In the genomic region with DNA sequence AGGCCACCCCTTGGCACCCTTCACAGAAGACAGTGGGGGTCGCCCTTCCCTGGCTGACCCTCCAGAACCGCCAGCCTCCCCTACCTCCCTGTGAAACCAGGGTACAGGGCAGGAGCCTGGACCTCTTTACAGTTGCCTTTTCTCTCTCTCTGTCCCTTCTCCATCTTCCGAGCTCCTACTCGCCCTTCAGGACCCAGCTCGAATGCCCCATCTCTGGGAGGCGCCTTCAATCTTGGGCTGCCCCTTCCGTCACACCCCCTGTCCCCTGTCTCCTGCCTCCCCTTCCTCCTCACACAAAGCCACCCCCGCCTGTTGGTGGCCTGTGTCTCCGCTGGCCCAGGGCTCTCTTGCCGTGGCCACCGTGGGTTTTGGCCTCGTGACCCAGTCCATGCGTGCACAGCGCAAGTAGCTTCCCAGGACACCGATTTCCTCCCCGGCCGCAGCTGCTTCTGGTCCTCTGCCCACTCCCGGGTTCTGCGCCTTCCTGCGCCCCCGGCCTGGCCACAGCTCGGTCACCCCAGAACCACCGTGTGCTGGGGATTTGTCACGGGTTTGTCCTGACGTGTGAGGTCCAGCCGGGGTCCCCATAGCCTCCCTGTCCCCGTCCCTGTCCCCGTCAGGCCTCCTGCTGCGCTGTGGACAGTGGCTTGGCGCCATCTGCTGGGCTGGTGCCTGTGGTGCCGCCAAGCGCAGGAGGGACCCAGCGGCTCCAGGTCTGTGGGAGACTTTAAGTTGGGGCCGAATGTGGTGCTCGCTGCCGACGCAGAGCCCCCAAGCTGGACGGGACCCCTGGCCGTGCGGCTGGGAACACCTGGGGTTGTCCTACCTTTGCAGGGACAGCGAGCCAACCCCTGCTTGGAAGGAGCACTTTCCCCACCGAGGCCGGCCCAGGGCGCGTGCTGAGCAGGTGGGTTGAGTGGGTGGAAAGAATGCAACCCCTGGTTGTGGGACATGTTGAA, we compare ENCODE assay signal across 9 cellular contexts. TPM values are rescaled to one million over a fixed set of nuclear protein-coding genes. Genes with fewer than 3 reads are reported as not detected.
DNase-seq lines count a peak whose midpoint lies in the region; ATAC-seq and TF ChIP-seq lines count a peak whose summit lies in the region.
"Had no signal": no experiment of that assay in that cellular context is flagged by ENCODE, and none has a peak within 500 bp of the region (broad histone marks: within the 10 kb centered on the region; RNA-seq: fewer than 3 reads in every experiment).

No MANE protein-coding gene starts in this region.

- no peak overlapping the region for H3K27ac ChIP-seq in CD4-positive, alpha-beta memory T cell (ENCODE audit: low read depth, low read length)
- H3K27ac ChIP-seq in uterus: no peak overlapping the region

- POLR2A ChIA-PET in CD4-positive, alpha-beta memory T cell (lab: Charles Lee; ENCODE audit: partially characterized antibody): interaction anchor here (1.0 to 2.4 kb wide), 4 partner anchors 13 to 155 kb away, joined by 6 to 13 read pairs (median 8); a partner anchor contains a TSS

- no peaks in the 10 kb centered on the region for H3K9me3 ChIP-seq in CD4-positive, alpha-beta memory T cell (ENCODE audit: control insufficient read depth in 1 of 2, low read length in 2 of 2)
- H3K9me3 ChIP-seq in uterus: no peaks in the 10 kb centered on the region

- H3K27me3 Mint-ChIP-seq in CD4-positive, alpha-beta memory T cell: peaks cover 2 to 5% of the 10 kb centered on the region in 2 donors
- peaks cover 23% of the 10 kb centered on the region for H3K27me3 Mint-ChIP-seq in activated naive CD4-positive, alpha-beta T cell treated with anti-CD3 and anti-CD28 coated beads, Interleukin-2, amount 10 ng/mL, durations not matched to agents 7 days and 5 days

- peak; percentile 63 to 72 (median 69) for DNase-seq in CD4-positive, alpha-beta memory T cell
- DNase-seq in HPDE6-E6E7 (ENCODE audit: extremely low spot score) (peak; percentile 60), SKM-1 (lab: John Stamatoyannopoulos, UW; ENCODE audit: unreplicated experiment) (peak; percentile 25), Right ventricle myocardium inferior (ENCODE audit: missing footprints) (peak; percentile 93), posterior cingulate gyrus (peak; percentile 74 to 97 (median 86)), uterus (peak; percentile 70 to 74)
- DNase-seq in activated naive CD4-positive, alpha-beta T cell treated with anti-CD3 and anti-CD28 coated beads, Interleukin-2, amount 10 ng/mL, durations not matched to agents 7 days and 5 days: peak; percentile 84

- H3K9me3 Mint-ChIP-seq in CD4-positive, alpha-beta memory T cell: no peaks in the 10 kb centered on the region
- peaks cover 4% of the 10 kb centered on the region for H3K9me3 Mint-ChIP-seq in activated naive CD4-positive, alpha-beta T cell treated with anti-CD3 and anti-CD28 coated beads, Interleukin-2, amount 10 ng/mL, durations not matched to agents 7 days and 5 days
- H3K9me3 Mint-ChIP-seq: IgD-negative memory B cell had no signal

- peak; percentile 19 to 34 for TF ChIP-seq POLR2A in uterus (IDR thresholded peaks at IDR 0.05)

- peak; percentile 97 to 100 (median 99) for TF ChIP-seq CTCF in uterus (IDR thresholded peaks at IDR 0.05)

- peaks cover 18% of the 10 kb centered on the region for H3K4me1 ChIP-seq in CD4-positive, alpha-beta memory T cell (ENCODE audit: insufficient read depth, low read length)
- H3K4me1 ChIP-seq in uterus: peaks cover 0 to 16% of the 10 kb centered on the region in 2 donors

- CTCF ChIA-PET in CD4-positive, alpha-beta memory T cell (lab: Charles Lee; ENCODE audit: partially characterized antibody): interaction anchor here (0.8 to 5.7 kb wide), 20 partner anchors 9 to 268 kb away, joined by 3 to 75 read pairs (median 5); a partner anchor contains a TSS
- CTCF ChIA-PET in activated naive CD4-positive, alpha-beta T cell treated with anti-CD3 and anti-CD28 coated beads, Interleukin-2, amount 10 ng/mL, durations not matched to agents 7 days and 5 days (lab: Charles Lee): interaction anchor here (0.9 to 5.3 kb wide), 14 partner anchors 10 to 259 kb away, joined by 3 to 53 read pairs (median 4); no protein-coding TSS in a partner anchor

- H3K27ac Mint-ChIP-seq in CD4-positive, alpha-beta memory T cell: peak overlapping the region in 1 of 7 donors; percentile 18
- H3K27ac Mint-ChIP-seq in activated naive CD4-positive, alpha-beta T cell treated with anti-CD3 and anti-CD28 coated beads, Interleukin-2, amount 10 ng/mL, durations not matched to agents 7 days and 5 days: no peak overlapping the region

- H3K4me1 Mint-ChIP-seq in CD4-positive, alpha-beta memory T cell: peaks cover 0 to 5% (median 3%) of the 10 kb centered on the region in 4 donors
- H3K4me1 Mint-ChIP-seq in activated naive CD4-positive, alpha-beta T cell treated with anti-CD3 and anti-CD28 coated beads, Interleukin-2, amount 10 ng/mL, durations not matched to agents 7 days and 5 days: peaks cover 4% of the 10 kb centered on the region

- no peak overlapping the region for H3K4me3 ChIP-seq in CD4-positive, alpha-beta memory T cell (ENCODE audit: low read length in 2 of 2)
- H3K4me3 ChIP-seq in uterus: no peak overlapping the region

- H3K4me3 Mint-ChIP-seq in CD4-positive, alpha-beta memory T cell: no peak overlapping the region
- no peak overlapping the region for H3K4me3 Mint-ChIP-seq in activated naive CD4-positive, alpha-beta T cell treated with anti-CD3 and anti-CD28 coated beads, Interleukin-2, amount 10 ng/mL, durations not matched to agents 7 days and 5 days

- H3K36me3 Mint-ChIP-seq in CD4-positive, alpha-beta memory T cell: peaks cover 0 to 1% of the 10 kb centered on the region in 2 donors
- no peaks in the 10 kb centered on the region for H3K36me3 Mint-ChIP-seq in activated naive CD4-positive, alpha-beta T cell treated with anti-CD3 and anti-CD28 coated beads, Interleukin-2, amount 10 ng/mL, durations not matched to agents 7 days and 5 days
- H3K36me3 Mint-ChIP-seq: IgD-negative memory B cell had no signal

- H3K27me3 ChIP-seq in CD4-positive, alpha-beta memory T cell (ENCODE audit: insufficient read depth, low read length): no peaks in the 10 kb centered on the region
- no peaks in the 10 kb centered on the region for H3K27me3 ChIP-seq in uterus

- no peaks in the 10 kb centered on the region for H3K36me3 ChIP-seq in CD4-positive, alpha-beta memory T cell (ENCODE audit: insufficient read depth, low read length)
- no peaks in the 10 kb centered on the region for H3K36me3 ChIP-seq in uterus

- intact Hi-C loops in CD4-positive, alpha-beta memory T cell (cut with micrococcal nuclease): loop anchor here (1.0 kb wide), 2 partner anchors 33 to 155 kb away; no protein-coding TSS in a partner anchor
- intact Hi-C loops in Right ventricle myocardium inferior (cut with DNase I) (loop anchor here (1.0 to 5.0 kb wide), 6 partner anchors 70 to 520 kb away; a partner anchor contains a TSS), posterior cingulate gyrus (cut with DNase I) (loop anchor here (1.0 to 10.0 kb wide), 6 partner anchors 32 to 518 kb away; a partner anchor contains a TSS), uterus (cut with DNase I; ENCODE audit: low total_unique reads) (loop anchor here (2.0 kb wide), 1 partner anchor 154 kb away; no protein-coding TSS in a partner anchor)

- ATAC-seq in Right ventricle myocardium inferior: peak; percentile 29
- no peak for ATAC-seq in HG03565 (IDR thresholded peaks at IDR 0.05; ENCODE audit: unreplicated experiment)

RNA-seq across cellular contexts. Expression of a gene that starts 4.0 kb away (rescaled TPM):
- total RNA-seq in CD4-positive, alpha-beta memory T cell: 10 to 100 TPM; 52.1 to 55.8 TPM
- 10 to 100 TPM; 46.7 to 67.3 TPM for polyA plus RNA-seq in CD4-positive, alpha-beta memory T cell
- total RNA-seq in Right ventricle myocardium inferior: 18.7 TPM
- 10 to 100 TPM; 14.7 to 42.0 (median 28.0) TPM for total RNA-seq in uterus

RNA-seq across cellular contexts. Expression of a gene that starts 27.6 kb away (rescaled TPM):
- 10 to 100 TPM; 11.5 to 12.2 TPM for total RNA-seq in CD4-positive, alpha-beta memory T cell
- polyA plus RNA-seq in CD4-positive, alpha-beta memory T cell: 1 to 10 TPM in 1 of 2 donors, under 1 TPM in 1; 0.58 to 2.6 TPM
- total RNA-seq in Right ventricle myocardium inferior: 37.0 TPM
- 10 to 100 TPM in 3 of 4 donors, 1 to 10 TPM in 1; 8.2 to 57.5 (median 19.1) TPM for total RNA-seq in uterus

Comparison
In these comparisons a context has a peak if more than half of its experiments do, and no peak if none do; other contexts are left out.
1. DNase-seq: peak in every context shown above with its lines; median percentile 93 in Right ventricle myocardium inferior; 86 in posterior cingulate gyrus; 84 in activated naive CD4-positive, alpha-beta T cell treated with anti-CD3 and anti-CD28 coated beads, Interleukin-2, amount 10 ng/mL, durations not matched to agents 7 days and 5 days; 72 in uterus; 69 in CD4-positive, alpha-beta memory T cell; 60 in HPDE6-E6E7; 25 in SKM-1.